Comparison of ENCODE assay signal across 12 cellular contexts in genomic region chr4:142351958-142352357, GRCh38.
DNase-seq lines count a peak whose midpoint lies in the region; ATAC-seq and TF ChIP-seq lines count a peak whose summit lies in the region.
"Had no signal": no experiment of that assay in that cellular context is flagged by ENCODE, and none has a peak within 500 bp of the region (broad histone marks: within the 10 kb centered on the region; RNA-seq: fewer than 3 reads in every experiment).

No MANE protein-coding gene starts in this region.

- H3K4me3 Mint-ChIP-seq in T-helper 2 cell treated with Interferon-gamma antibody and Interleukin-4, amounts not matched to agents 5 μg/mL and 100 μg/mL, for 36 hours: peak overlapping the region; percentile 62
- no peak overlapping the region for H3K4me3 Mint-ChIP-seq in endothelial cell (ENCODE audit: unreplicated experiment)

- no peaks in the 10 kb centered on the region for H3K27me3 Mint-ChIP-seq in T-helper 2 cell treated with Interferon-gamma antibody and Interleukin-4, amounts not matched to agents 5 μg/mL and 100 μg/mL, for 36 hours (ENCODE audit: low read depth)
- no peaks in the 10 kb centered on the region for H3K27me3 Mint-ChIP-seq in endothelial cell (ENCODE audit: unreplicated experiment)

- H3K27ac ChIP-seq in RWPE2 (ENCODE audit: poor library complexity, severe bottlenecking): peak overlapping the region; percentile 69
- H3K27ac ChIP-seq in osteoblast (ENCODE audit: low read depth, low read length): no peak overlapping the region
- H3K27ac ChIP-seq: right lobe of liver had no signal

- H3K4me1 Mint-ChIP-seq in T-helper 2 cell treated with Interferon-gamma antibody and Interleukin-4, amounts not matched to agents 5 μg/mL and 100 μg/mL, for 36 hours (ENCODE audit: low read depth): peaks cover 89% of the 10 kb centered on the region
- H3K4me1 Mint-ChIP-seq in endothelial cell (ENCODE audit: unreplicated experiment): peaks cover 19% of the 10 kb centered on the region

- peak overlapping the region; percentile 55 for H3K4me2 ChIP-seq in osteoblast (ENCODE audit: insufficient read depth, low read length)

- peaks cover 31% of the 10 kb centered on the region for H3K36me3 Mint-ChIP-seq in T-helper 2 cell treated with Interferon-gamma antibody and Interleukin-4, amounts not matched to agents 5 μg/mL and 100 μg/mL, for 36 hours (ENCODE audit: low read depth)
- no peaks in the 10 kb centered on the region for H3K36me3 Mint-ChIP-seq in endothelial cell (ENCODE audit: low read depth, unreplicated experiment)

- H3K4me3 ChIP-seq in RWPE2 (ENCODE audit: severe bottlenecking): no peak overlapping the region
- peak overlapping the region; percentile 9 for H3K4me3 ChIP-seq in osteoblast (ENCODE audit: insufficient read depth, low read length)
- H3K4me3 ChIP-seq: right lobe of liver had no signal

- H2AFZ ChIP-seq in osteoblast (ENCODE audit: low read length): peak overlapping the region; percentile 23

- H3K36me3 ChIP-seq in RWPE2 (ENCODE audit: low read depth) (no peaks in the 10 kb centered on the region), osteoblast (ENCODE audit: insufficient read depth, low read length) (no peaks in the 10 kb centered on the region)
- H3K36me3 ChIP-seq: right lobe of liver had no signal

- no peaks in the 10 kb centered on the region for H3K27me3 ChIP-seq in RWPE2 (ENCODE audit: insufficient read depth, poor library complexity, severe bottlenecking)
- H3K27me3 ChIP-seq in osteoblast (ENCODE audit: insufficient read depth, low read length): no peaks in the 10 kb centered on the region
- H3K27me3 ChIP-seq: right lobe of liver had no signal

- TF ChIP-seq CTCF in RWPE2 (IDR thresholded peaks at IDR 0.05; ENCODE audit: poor library complexity, severe bottlenecking) (no peak), endothelial cell (IDR thresholded peaks at IDR 0.05; ENCODE audit: unreplicated experiment) (no peak), osteoblast (IDR thresholded peaks at IDR 0.05; ENCODE audit: extremely low read depth, low read depth, low read length) (no peak)

- ATAC-seq in RWPE2 (ENCODE audit: low read depth) (no peak), HG03108 (IDR thresholded peaks at IDR 0.05; ENCODE audit: unreplicated experiment) (no peak)
- ATAC-seq: right lobe of liver had no signal

- H3K9me3 ChIP-seq in RWPE2 (ENCODE audit: severe bottlenecking) (no peaks in the 10 kb centered on the region), osteoblast (ENCODE audit: low read depth, low read length) (no peaks in the 10 kb centered on the region)
- H3K9me3 ChIP-seq: right lobe of liver had no signal

- no peaks in the 10 kb centered on the region for H4K20me1 ChIP-seq in osteoblast (ENCODE audit: insufficient read depth, low read length)

- H3K4me1 ChIP-seq in RWPE2 (ENCODE audit: insufficient read depth, poor library complexity, severe bottlenecking) (peaks cover 85% of the 10 kb centered on the region), osteoblast (ENCODE audit: insufficient read depth, low read length) (peaks cover 16% of the 10 kb centered on the region)
- H3K4me1 ChIP-seq: right lobe of liver had no signal

- peak overlapping the region; percentile 43 for H3K27ac Mint-ChIP-seq in T-helper 2 cell treated with Interferon-gamma antibody and Interleukin-4, amounts not matched to agents 5 μg/mL and 100 μg/mL, for 36 hours
- peak overlapping the region; percentile 90 for H3K27ac Mint-ChIP-seq in endothelial cell (ENCODE audit: unreplicated experiment)

- DNase-seq in T-helper 2 cell treated with Interferon-gamma antibody and Interleukin-4, amounts not matched to agents 5 μg/mL and 100 μg/mL, for 36 hours (ENCODE audit: low spot score): no peak
- DNase-seq in T-helper 2 cell: no peak
- no peak for DNase-seq in RWPE2 (ENCODE audit: low spot score)
- DNase-seq in endothelial cell (ENCODE audit: low spot score): no peak
- DNase-seq in osteoblast (ENCODE audit: insufficient read length, low spot score, missing footprints): no peak
- DNase-seq in DMS53 treated with DMSO at 0.1 percent for 48 hours (lab: John Stamatoyannopoulos, UW; ENCODE audit: unreplicated experiment): no peak
- DNase-seq in DMS79 treated with DMSO at 0.1 percent for 48 hours (lab: John Stamatoyannopoulos, UW): no peak
- DNase-seq: 8988T; activated CD4-positive, alpha-beta T cell treated with anti-CD3 and anti-CD28 coated beads, Interleukin-2, amount 50 U/mL, for 4 hours; right lobe of liver; SW 1271 had no signal

- H3K79me2 ChIP-seq in osteoblast (ENCODE audit: insufficient read depth, low read length): peaks cover 53% of the 10 kb centered on the region

- H3K9me3 Mint-ChIP-seq in T-helper 2 cell treated with Interferon-gamma antibody and Interleukin-4, amounts not matched to agents 5 μg/mL and 100 μg/mL, for 36 hours: no peaks in the 10 kb centered on the region
- no peaks in the 10 kb centered on the region for H3K9me3 Mint-ChIP-seq in endothelial cell (ENCODE audit: unreplicated experiment)
